In the genomic region with DNA sequence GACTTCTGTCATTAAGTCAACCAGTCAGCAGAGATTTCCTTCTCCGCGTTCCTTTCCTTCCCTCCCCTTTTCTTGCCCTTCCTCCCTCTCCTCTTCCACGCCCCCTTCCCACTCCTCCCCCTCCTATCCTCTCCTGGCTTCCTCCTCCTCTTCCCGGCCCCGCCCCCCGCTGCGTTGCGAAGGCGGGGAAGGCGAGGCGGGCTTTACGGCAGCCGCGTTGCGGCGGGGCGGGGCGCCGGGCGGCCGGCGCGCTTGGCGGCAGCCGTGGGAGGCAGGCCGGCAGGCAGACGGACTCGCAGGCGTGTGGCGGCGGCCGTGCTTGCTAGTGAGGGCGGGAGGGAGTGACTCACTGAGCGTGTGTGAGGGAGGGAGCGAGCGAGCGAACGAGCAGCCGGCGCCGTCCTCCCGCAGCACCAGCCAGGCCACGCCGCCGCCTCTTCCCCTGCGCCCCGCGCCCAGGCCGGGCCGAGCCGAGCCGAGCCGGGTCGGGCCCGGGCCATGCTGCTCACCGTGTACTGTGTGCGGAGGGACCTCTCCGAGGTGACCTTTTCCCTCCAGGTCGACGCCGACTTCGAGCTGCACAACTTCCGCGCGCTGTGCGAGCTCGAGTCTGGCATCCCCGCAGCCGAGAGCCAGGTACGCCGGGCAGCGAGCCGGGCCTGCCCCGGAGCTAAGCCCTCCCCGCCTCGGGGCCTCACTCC, we compare ENCODE assay signal across 1 cellular context.
A peak's percentile ranks its signal among the peaks of the same experiment; 100 is the strongest.
TF ChIP-seq lines count a peak whose summit lies in the region.

TSS of gene DDI2 (plus strand) at position 286 of the 701 bp plus-strand sequence. CDS start at position 499, 213 bp downstream.

TF ChIP-seq in GM12878, 131 proteins besides CTCF, POLR2A, EP300 and RAD21 (continued from another document and continues in another):
- TF ChIP-seq E2F4 (IDR thresholded peaks at IDR 0.05; ENCODE audit: low read depth, low read length) = no peak
- no peak; the same call in 2 of the 3 replicates for TF ChIP-seq POU2F2 (IDR thresholded peaks at IDR 0.05; ENCODE audit: borderline replicate concordance, low read depth, low read length)
- peak; percentile 89 for TF ChIP-seq NKRF (conservative IDR thresholded peaks at IDR 0.05)
- peak; percentile 89 for TF ChIP-seq MXI1 (IDR thresholded peaks at IDR 0.05; ENCODE audit: low read depth, low read length)
- peak; percentile 34 for TF ChIP-seq RELA (IDR thresholded peaks at IDR 0.05; ENCODE audit: borderline replicate concordance, partially characterized antibody)
- no peak for TF ChIP-seq KLF5 (IDR thresholded peaks at IDR 0.05; ENCODE audit: partially characterized antibody)
- peak; percentile 38; the same call in 1 of the 2 replicates for TF ChIP-seq HCFC1 (IDR thresholded peaks at IDR 0.05; ENCODE audit: low read length)
- no peak for TF ChIP-seq RFX5 (IDR thresholded peaks at IDR 0.05; ENCODE audit: low read depth, low read length)
- TF ChIP-seq JUND (IDR thresholded peaks at IDR 0.05; ENCODE audit: low read depth, low read length) = 0 out of 2 replicates have a peak, but pooled peaks have one; percentile 23
- no peak for TF ChIP-seq FOXM1 (IDR thresholded peaks at IDR 0.05; ENCODE audit: low read depth, low read length)
- no peak for TF ChIP-seq GABPA (IDR thresholded peaks at IDR 0.05; ENCODE audit: low read depth)
- TF ChIP-seq, protein P1, sequence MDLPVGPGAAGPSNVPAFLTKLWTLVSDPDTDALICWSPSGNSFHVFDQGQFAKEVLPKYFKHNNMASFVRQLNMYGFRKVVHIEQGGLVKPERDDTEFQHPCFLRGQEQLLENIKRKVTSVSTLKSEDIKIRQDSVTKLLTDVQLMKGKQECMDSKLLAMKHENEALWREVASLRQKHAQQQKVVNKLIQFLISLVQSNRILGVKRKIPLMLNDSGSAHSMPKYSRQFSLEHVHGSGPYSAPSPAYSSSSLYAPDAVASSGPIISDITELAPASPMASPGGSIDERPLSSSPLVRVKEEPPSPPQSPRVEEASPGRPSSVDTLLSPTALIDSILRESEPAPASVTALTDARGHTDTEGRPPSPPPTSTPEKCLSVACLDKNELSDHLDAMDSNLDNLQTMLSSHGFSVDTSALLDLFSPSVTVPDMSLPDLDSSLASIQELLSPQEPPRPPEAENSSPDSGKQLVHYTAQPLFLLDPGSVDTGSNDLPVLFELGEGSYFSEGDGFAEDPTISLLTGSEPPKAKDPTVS (IDR thresholded peaks at IDR 0.05; ENCODE audit: low read depth, low read length) = no peak
- peak; percentile 17 for TF ChIP-seq SIX5 (IDR thresholded peaks at IDR 0.05; ENCODE audit: low read depth, low read length, severe bottlenecking)
- TF ChIP-seq CBFB (IDR thresholded peaks at IDR 0.05; ENCODE audit: low read depth) = no peak
- no peak for TF ChIP-seq SMC3 (IDR thresholded peaks at IDR 0.05; ENCODE audit: borderline replicate concordance, low read length)
- peak; percentile 69 for TF ChIP-seq EED (IDR thresholded peaks at IDR 0.05; ENCODE audit: low read depth)
- peak; percentile 54 for TF ChIP-seq MYC (IDR thresholded peaks at IDR 0.05; ENCODE audit: insufficient read depth, insufficient read length, insufficient replicate concordance, low read length, severe bottlenecking)
- TF ChIP-seq, protein P2, sequence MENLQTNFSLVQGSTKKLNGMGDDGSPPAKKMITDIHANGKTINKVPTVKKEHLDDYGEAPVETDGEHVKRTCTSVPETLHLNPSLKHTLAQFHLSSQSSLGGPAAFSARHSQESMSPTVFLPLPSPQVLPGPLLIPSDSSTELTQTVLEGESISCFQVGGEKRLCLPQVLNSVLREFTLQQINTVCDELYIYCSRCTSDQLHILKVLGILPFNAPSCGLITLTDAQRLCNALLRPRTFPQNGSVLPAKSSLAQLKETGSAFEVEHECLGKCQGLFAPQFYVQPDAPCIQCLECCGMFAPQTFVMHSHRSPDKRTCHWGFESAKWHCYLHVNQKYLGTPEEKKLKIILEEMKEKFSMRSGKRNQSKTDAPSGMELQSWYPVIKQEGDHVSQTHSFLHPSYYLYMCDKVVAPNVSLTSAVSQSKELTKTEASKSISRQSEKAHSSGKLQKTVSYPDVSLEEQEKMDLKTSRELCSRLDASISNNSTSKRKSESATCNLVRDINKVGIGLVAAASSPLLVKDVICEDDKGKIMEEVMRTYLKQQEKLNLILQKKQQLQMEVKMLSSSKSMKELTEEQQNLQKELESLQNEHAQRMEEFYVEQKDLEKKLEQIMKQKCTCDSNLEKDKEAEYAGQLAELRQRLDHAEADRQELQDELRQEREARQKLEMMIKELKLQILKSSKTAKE (IDR thresholded peaks at IDR 0.05; ENCODE audit: low read depth, poor library complexity, severe bottlenecking) = no peak
- TF ChIP-seq ZNF24 (IDR thresholded peaks at IDR 0.05) = 0 out of 2 replicates have a peak, but pooled peaks have one; percentile 52
- TF ChIP-seq ZNF384 (IDR thresholded peaks at IDR 0.05; ENCODE audit: borderline replicate concordance, low read depth, low read length) = no peak
- peak; percentile 92 for TF ChIP-seq SMARCA5 (IDR thresholded peaks at IDR 0.05)
- peak; percentile 85; the same call in 1 of the 2 replicates for TF ChIP-seq TAF1 (IDR thresholded peaks at IDR 0.05; ENCODE audit: borderline replicate concordance, low read depth, low read length)
- no peak for TF ChIP-seq NFIC (IDR thresholded peaks at IDR 0.05; ENCODE audit: low read depth, low read length)
- TF ChIP-seq POLR2AphosphoS5 (IDR thresholded peaks at IDR 0.05; ENCODE audit: low read length) = peak; percentile 74; the same call in 1 of the 2 replicates
- TF ChIP-seq PAX5 (IDR thresholded peaks at IDR 0.05; ENCODE audit: borderline replicate concordance, low read depth, low read length) = no peak
- TF ChIP-seq, protein P3, sequence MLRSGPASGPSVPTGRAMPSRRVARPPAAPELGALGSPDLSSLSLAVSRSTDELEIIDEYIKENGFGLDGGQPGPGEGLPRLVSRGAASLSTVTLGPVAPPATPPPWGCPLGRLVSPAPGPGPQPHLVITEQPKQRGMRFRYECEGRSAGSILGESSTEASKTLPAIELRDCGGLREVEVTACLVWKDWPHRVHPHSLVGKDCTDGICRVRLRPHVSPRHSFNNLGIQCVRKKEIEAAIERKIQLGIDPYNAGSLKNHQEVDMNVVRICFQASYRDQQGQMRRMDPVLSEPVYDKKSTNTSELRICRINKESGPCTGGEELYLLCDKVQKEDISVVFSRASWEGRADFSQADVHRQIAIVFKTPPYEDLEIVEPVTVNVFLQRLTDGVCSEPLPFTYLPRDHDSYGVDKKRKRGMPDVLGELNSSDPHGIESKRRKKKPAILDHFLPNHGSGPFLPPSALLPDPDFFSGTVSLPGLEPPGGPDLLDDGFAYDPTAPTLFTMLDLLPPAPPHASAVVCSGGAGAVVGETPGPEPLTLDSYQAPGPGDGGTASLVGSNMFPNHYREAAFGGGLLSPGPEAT (IDR thresholded peaks at IDR 0.05; ENCODE audit: low read depth) = peak; percentile 9
- no peak for TF ChIP-seq CHD4 (IDR thresholded peaks at IDR 0.05)
- no peak for TF ChIP-seq SUPT20H (IDR thresholded peaks at IDR 0.05; ENCODE audit: borderline replicate concordance, control insufficient read depth, low read depth, low read length)
- no peak for TF ChIP-seq TARDBP (IDR thresholded peaks at IDR 0.05; ENCODE audit: borderline replicate concordance)
- TF ChIP-seq CBX5 (IDR thresholded peaks at IDR 0.05; ENCODE audit: low read depth) = no peak
- TF ChIP-seq SP1 (IDR thresholded peaks at IDR 0.05; ENCODE audit: low read depth, low read length) = peak; percentile 27
- TF ChIP-seq, protein P4, sequence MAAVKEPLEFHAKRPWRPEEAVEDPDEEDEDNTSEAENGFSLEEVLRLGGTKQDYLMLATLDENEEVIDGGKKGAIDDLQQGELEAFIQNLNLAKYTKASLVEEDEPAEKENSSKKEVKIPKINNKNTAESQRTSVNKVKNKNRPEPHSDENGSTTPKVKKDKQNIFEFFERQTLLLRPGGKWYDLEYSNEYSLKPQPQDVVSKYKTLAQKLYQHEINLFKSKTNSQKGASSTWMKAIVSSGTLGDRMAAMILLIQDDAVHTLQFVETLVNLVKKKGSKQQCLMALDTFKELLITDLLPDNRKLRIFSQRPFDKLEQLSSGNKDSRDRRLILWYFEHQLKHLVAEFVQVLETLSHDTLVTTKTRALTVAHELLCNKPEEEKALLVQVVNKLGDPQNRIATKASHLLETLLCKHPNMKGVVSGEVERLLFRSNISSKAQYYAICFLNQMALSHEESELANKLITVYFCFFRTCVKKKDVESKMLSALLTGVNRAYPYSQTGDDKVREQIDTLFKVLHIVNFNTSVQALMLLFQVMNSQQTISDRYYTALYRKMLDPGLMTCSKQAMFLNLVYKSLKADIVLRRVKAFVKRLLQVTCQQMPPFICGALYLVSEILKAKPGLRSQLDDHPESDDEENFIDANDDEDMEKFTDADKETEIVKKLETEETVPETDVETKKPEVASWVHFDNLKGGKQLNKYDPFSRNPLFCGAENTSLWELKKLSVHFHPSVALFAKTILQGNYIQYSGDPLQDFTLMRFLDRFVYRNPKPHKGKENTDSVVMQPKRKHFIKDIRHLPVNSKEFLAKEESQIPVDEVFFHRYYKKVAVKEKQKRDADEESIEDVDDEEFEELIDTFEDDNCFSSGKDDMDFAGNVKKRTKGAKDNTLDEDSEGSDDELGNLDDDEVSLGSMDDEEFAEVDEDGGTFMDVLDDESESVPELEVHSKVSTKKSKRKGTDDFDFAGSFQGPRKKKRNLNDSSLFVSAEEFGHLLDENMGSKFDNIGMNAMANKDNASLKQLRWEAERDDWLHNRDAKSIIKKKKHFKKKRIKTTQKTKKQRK (IDR thresholded peaks at IDR 0.05; ENCODE audit: low read depth, low read length) = no peak
- no peak for TF ChIP-seq ZNF217 (IDR thresholded peaks at IDR 0.05)
- TF ChIP-seq ZBTB33 (IDR thresholded peaks at IDR 0.05) = no peak
- TF ChIP-seq EZH2 (IDR thresholded peaks at IDR 0.05; ENCODE audit: borderline replicate concordance, control insufficient read depth, low read depth, low read length) = no peak
- TF ChIP-seq FOS (IDR thresholded peaks at IDR 0.05; ENCODE audit: borderline replicate concordance, extremely low read depth, insufficient read length) = no peak
- no peak; the same call in 1 of the 2 replicates for TF ChIP-seq RB1 (IDR thresholded peaks at IDR 0.05; ENCODE audit: borderline replicate concordance)
- no peak for TF ChIP-seq ZBTB4 (CRISPR knock-in tag; IDR thresholded peaks at IDR 0.05)
